Comparison of ENCODE assay signal across 14 cellular contexts in genomic region chr12:34526946-34527345, GRCh38.
"Had no signal": no experiment of that assay in that cellular context is flagged by ENCODE, and none has a peak within 500 bp of the region (broad histone marks: within the 10 kb centered on the region; RNA-seq: fewer than 3 reads in every experiment).

No MANE protein-coding gene starts in this region.

- ATAC-seq: activated T-cell treated with anti-CD3 and anti-CD28 coated beads, Interleukin-2, amount 50 U/mL, for 72 hours; effector memory CD8-positive, alpha-beta T cell; gastrocnemius medialis; left lobe of liver had no signal

- DNase-seq: activated CD4-positive, alpha-beta T cell treated with anti-CD3 and anti-CD28 coated beads, Interleukin-2, amount 50 U/mL, for 4 hours; activated gamma-delta T cell; activated T-cell treated with anti-CD3 and anti-CD28 coated beads, Interleukin-2, amount 50 U/mL, for 72 hours; adrenal gland; dermis blood vessel endothelial cell; effector memory CD8-positive, alpha-beta T cell; gastrocnemius medialis; head of caudate nucleus; kidney; midbrain; stimulated activated CD4-positive, alpha-beta T cell treated with anti-CD3 and anti-CD28 coated beads, Interleukin-12 subunit alpha, Interleukin-12 subunit beta, amount 100 ng/mL, for 4 hours; stimulated activated CD4-positive, alpha-beta T cell treated with anti-CD3 and anti-CD28 coated beads, Interleukin-1b, Interleukin-23, amount 100 ng/mL, for 48 hours; T-helper 2 cell had no signal
